ENCODE assay signal across 8 cellular contexts in the genomic region with DNA sequence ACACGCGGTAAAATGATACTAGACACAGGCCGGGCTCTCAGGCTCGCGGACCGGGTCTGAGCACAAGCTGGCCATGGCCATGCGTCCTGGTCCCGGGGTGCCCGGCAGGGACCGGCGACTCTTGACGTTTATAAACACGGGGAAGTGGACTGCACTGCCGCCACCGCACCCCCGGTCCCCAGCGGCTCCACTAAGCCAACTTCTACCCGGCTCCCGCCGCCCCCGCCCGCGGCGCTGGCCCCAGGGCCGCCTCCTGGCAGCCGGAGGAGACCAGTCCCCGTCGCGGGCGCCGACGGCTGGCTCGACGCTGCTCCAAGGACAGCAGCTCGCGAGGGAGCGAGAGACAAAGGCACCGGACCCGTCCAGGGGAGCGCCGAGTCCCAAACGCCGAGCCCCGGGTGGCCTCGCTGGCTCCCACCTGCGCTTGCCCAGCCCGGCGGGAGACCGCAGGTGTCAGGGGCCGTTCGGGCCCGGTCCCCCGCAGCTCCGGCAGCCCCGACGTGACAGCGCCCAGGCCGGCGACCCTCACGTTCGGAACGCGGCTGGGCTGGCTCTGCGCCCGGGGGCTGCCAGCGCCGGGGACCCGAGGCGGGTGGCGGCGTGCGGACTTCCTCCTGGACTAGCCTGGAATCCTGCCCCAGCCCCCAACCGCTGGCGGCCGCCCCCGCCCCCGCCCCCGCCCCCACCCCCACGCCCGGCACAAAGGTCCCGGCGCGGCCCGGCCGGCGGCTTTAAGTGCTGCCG. TPM values are rescaled to one million over a fixed set of nuclear protein-coding genes. Genes with fewer than 3 reads are reported as not detected.
DNase-seq lines count a peak whose midpoint lies in the region; ATAC-seq and TF ChIP-seq lines count a peak whose summit lies in the region.

No MANE protein-coding gene starts in this region.

- TF ChIP-seq CTCF in CD8-positive, alpha-beta T cell (IDR thresholded peaks at IDR 0.05) = no peak
- TF ChIP-seq CTCF in epithelial cell of proximal tubule (conservative IDR thresholded peaks at IDR 0.05; ENCODE audit: low read depth, low read length) = no peak
- no peak for TF ChIP-seq CTCF in thoracic aorta (IDR thresholded peaks at IDR 0.05)

- no peaks in the 10 kb centered on the region for H3K36me3 ChIP-seq in CD8-positive, alpha-beta T cell (ENCODE audit: insufficient read depth, low read length)
- H3K36me3 ChIP-seq in HUES64 (ENCODE audit: insufficient read depth, low read length) (peaks cover 4% of the 10 kb centered on the region; the same call in 1 of the 2 replicates), muscle layer of colon (ENCODE audit: insufficient read depth, low read length) (no peaks in the 10 kb centered on the region), thoracic aorta (no peaks in the 10 kb centered on the region)

- H3K9me3 Mint-ChIP-seq in CD8-positive, alpha-beta T cell = no peaks in the 10 kb centered on the region
- H3K9me3 Mint-ChIP-seq in activated CD8-positive, alpha-beta T cell treated with anti-CD3 and anti-CD28 coated beads, Interleukin-2, amount 10 ng/mL, durations not matched to agents 7 days and 5 days (ENCODE audit: insufficient read depth) = no peaks in the 10 kb centered on the region

- H3K4me1 Mint-ChIP-seq in CD8-positive, alpha-beta T cell (ENCODE audit: low read depth) = peaks cover 59% of the 10 kb centered on the region
- peaks cover 34% of the 10 kb centered on the region for H3K4me1 Mint-ChIP-seq in activated CD8-positive, alpha-beta T cell treated with anti-CD3 and anti-CD28 coated beads, Interleukin-2, amount 10 ng/mL, durations not matched to agents 7 days and 5 days (ENCODE audit: low read depth)

- intact Hi-C loops in CD8-positive, alpha-beta T cell (cut with DNase I, micrococcal nuclease) = loop anchor here (1.0 to 10.0 kb wide), 18 partner anchors 7 to 1925 kb away; partner anchors contain the start of genes CCDC7 (in 2 of the 2), ARHGAP12 (in 1 of the 2), EPC1 (in 1 of the 2) and KIF5B (in 1 of the 2)

- CTCF ChIA-PET in CD8-positive, alpha-beta T cell (lab: Charles Lee) = interaction anchor here (1.4 to 2.1 kb wide), 2 partner anchors 23 to 52 kb away, joined by 3 to 7 read pairs; no protein-coding TSS in a partner anchor
- CTCF ChIA-PET in activated CD8-positive, alpha-beta T cell treated with anti-CD3 and anti-CD28 coated beads, Interleukin-2, amount 10 ng/mL, durations not matched to agents 7 days and 5 days (lab: Charles Lee) = interaction anchor here (1.7 to 2.4 kb wide), 3 partner anchors 23 to 181 kb away, joined by 3 to 11 read pairs (median 9); no protein-coding TSS in a partner anchor

- H3K27ac Mint-ChIP-seq in CD8-positive, alpha-beta T cell = peak overlapping the region; percentile 69
- peak overlapping the region; percentile 65 for H3K27ac Mint-ChIP-seq in activated CD8-positive, alpha-beta T cell treated with anti-CD3 and anti-CD28 coated beads, Interleukin-2, amount 10 ng/mL, durations not matched to agents 7 days and 5 days

- DNase-seq in CD8-positive, alpha-beta T cell = peak in 4 of 7 experiments; percentile 29 to 62 (median 34)
- peak; percentile 34 for DNase-seq in activated CD8-positive, alpha-beta T cell treated with anti-CD3 and anti-CD28 coated beads, Interleukin-2, amount 10 ng/mL, durations not matched to agents 7 days and 5 days
- DNase-seq in epithelial cell of proximal tubule (ENCODE audit: low read depth) (no peak), thoracic aorta (ENCODE audit: low spot score) (no peak), DMS79 treated with DMSO at 0.1 percent for 48 hours (lab: John Stamatoyannopoulos, UW) (no peak)

- POLR2A ChIA-PET in CD8-positive, alpha-beta T cell (lab: Charles Lee) = interaction anchor here (1.3 kb wide), 1 partner anchor 24 kb away, joined by 10 read pairs; no protein-coding TSS in a partner anchor
- POLR2A ChIA-PET in activated CD8-positive, alpha-beta T cell treated with anti-CD3 and anti-CD28 coated beads, Interleukin-2, amount 10 ng/mL, durations not matched to agents 7 days and 5 days (lab: Charles Lee) = interaction anchor here (1.1 to 2.7 kb wide), 3 partner anchors 23 to 51 kb away, joined by 3 to 7 read pairs (median 5); no protein-coding TSS in a partner anchor

- H3K4me1 ChIP-seq in CD8-positive, alpha-beta T cell (ENCODE audit: insufficient read depth, low read length) = peaks cover 31% of the 10 kb centered on the region
- H3K4me1 ChIP-seq in HUES64 (ENCODE audit: insufficient read depth, low read length) = peaks cover 72% of the 10 kb centered on the region
- H3K4me1 ChIP-seq in muscle layer of colon (ENCODE audit: insufficient read depth, low read length) = peaks cover 41% of the 10 kb centered on the region
- peaks cover 36 to 69% of the 10 kb centered on the region in 2 donors for H3K4me1 ChIP-seq in thoracic aorta (ENCODE audit: control insufficient read depth in 1 of 2, low read depth in 2 of 2)

- no peaks in the 10 kb centered on the region for H3K27me3 Mint-ChIP-seq in CD8-positive, alpha-beta T cell (ENCODE audit: low read depth)
- H3K27me3 Mint-ChIP-seq in activated CD8-positive, alpha-beta T cell treated with anti-CD3 and anti-CD28 coated beads, Interleukin-2, amount 10 ng/mL, durations not matched to agents 7 days and 5 days (ENCODE audit: low read depth) = peaks cover 14% of the 10 kb centered on the region

- H3K36me3 Mint-ChIP-seq in CD8-positive, alpha-beta T cell = peaks cover 6% of the 10 kb centered on the region
- peaks cover 2% of the 10 kb centered on the region for H3K36me3 Mint-ChIP-seq in activated CD8-positive, alpha-beta T cell treated with anti-CD3 and anti-CD28 coated beads, Interleukin-2, amount 10 ng/mL, durations not matched to agents 7 days and 5 days (ENCODE audit: low read depth)

- H3K27me3 ChIP-seq in CD8-positive, alpha-beta T cell (ENCODE audit: insufficient read depth, low read length) = no peaks in the 10 kb centered on the region
- H3K27me3 ChIP-seq in HUES64 (ENCODE audit: insufficient read depth, low read length) (no peaks in the 10 kb centered on the region), muscle layer of colon (ENCODE audit: control insufficient read depth in 1 of 2, insufficient read depth in 2 of 2, low read length in 2 of 2) (no peaks in the 10 kb centered on the region), thoracic aorta (replicated peaks; ENCODE audit: insufficient read depth) (no peaks in the 10 kb centered on the region)

- H3K9ac ChIP-seq in HUES64 (ENCODE audit: low read depth, low read length) = peak overlapping the region; percentile 100
- peak overlapping the region; percentile 73 for H3K9ac ChIP-seq in muscle layer of colon (ENCODE audit: low read length)

- H3K27ac ChIP-seq in CD8-positive, alpha-beta T cell (ENCODE audit: low read depth, low read length) = peak overlapping the region; percentile 49
- H3K27ac ChIP-seq in HUES64 (ENCODE audit: low read depth, low read length) = peak overlapping the region; percentile 100
- H3K27ac ChIP-seq in muscle layer of colon (ENCODE audit: low read depth, low read length) = peak overlapping the region; percentile 96
- peak overlapping the region; percentile 98 to 100 for H3K27ac ChIP-seq in thoracic aorta

- no peaks in the 10 kb centered on the region for H3K9me3 ChIP-seq in CD8-positive, alpha-beta T cell (ENCODE audit: low read length)
- H3K9me3 ChIP-seq in HUES64 (ENCODE audit: insufficient read depth, low read depth, low read length) (no peaks in the 10 kb centered on the region), muscle layer of colon (ENCODE audit: low read length) (no peaks in the 10 kb centered on the region), thoracic aorta (no peaks in the 10 kb centered on the region)

- peak overlapping the region; percentile 65 for H3K4me3 ChIP-seq in CD8-positive, alpha-beta T cell (ENCODE audit: low read depth, low read length)
- H3K4me3 ChIP-seq in HUES64 (ENCODE audit: low read length) (peak overlapping the region; percentile 89), epithelial cell of proximal tubule (ENCODE audit: low read depth, low read length) (peak overlapping the region; percentile 93), muscle layer of colon (ENCODE audit: low read depth in 1 of 2, low read length in 2 of 2) (peak overlapping the region; percentile 82 to 86), thoracic aorta (peak overlapping the region; percentile 96)

- H3K4me3 Mint-ChIP-seq in CD8-positive, alpha-beta T cell = peak overlapping the region; percentile 83
- H3K4me3 Mint-ChIP-seq in activated CD8-positive, alpha-beta T cell treated with anti-CD3 and anti-CD28 coated beads, Interleukin-2, amount 10 ng/mL, durations not matched to agents 7 days and 5 days = peak overlapping the region; percentile 78

- peak; percentile 12 for ATAC-seq in CD8-positive, alpha-beta T cell
- peak; percentile 21 for ATAC-seq in GM21423 (IDR thresholded peaks at IDR 0.05; ENCODE audit: unreplicated experiment)
- peak; percentile 38 for ATAC-seq in activated CD8-positive, alpha-beta T cell treated with anti-CD3 and anti-CD28 coated beads, Interleukin-2, amount 10 ng/mL, durations not matched to agents 7 days and 5 days
- ATAC-seq in thoracic aorta (ENCODE audit: insufficient number of reproducible peaks, low FRiP score, low read depth) = no peak

- under 1% methylated on average over 76 of the region's 87 CpGs for WGBS in HUES64

RNA-seq across cellular contexts. Expression of gene ITGB1, which starts 0.5 kb away (rescaled TPM):
- 10 to 100 TPM; 34.2 to 34.5 TPM for total RNA-seq in CD8-positive, alpha-beta T cell
- 236 TPM for polyA plus RNA-seq in HUES64 (2013, experiment 1 of 2)
- polyA plus RNA-seq in HUES64 (2013, experiment 2 of 2) = 283 TPM
- total RNA-seq in activated CD8-positive, alpha-beta T cell treated with anti-CD3 and anti-CD28 coated beads, Interleukin-2, amount 10 ng/mL, durations not matched to agents 7 days and 5 days = 10 to 100 TPM; 35.0 to 40.2 TPM
- total RNA-seq in epithelial cell of proximal tubule (1,039 and 2,053 TPM in 2 replicates), thoracic aorta (1,000 to 10,000 TPM; 1,541 to 1,574 TPM)

Comparison
In these comparisons a context has a peak if more than half of its experiments do, and no peak if none do; other contexts are left out.
1. DNase-seq: peak in CD8-positive, alpha-beta T cell (4 of 7) and activated CD8-positive, alpha-beta T cell treated with anti-CD3 and anti-CD28 coated beads, Interleukin-2, amount 10 ng/mL, durations not matched to agents 7 days and 5 days (single experiment); none in epithelial cell of proximal tubule (single experiment), thoracic aorta (single experiment) and DMS79 treated with DMSO at 0.1 percent for 48 hours (single experiment).
2. H3K27ac ChIP-seq: peak in every context shown above with its lines; median percentile 100 in HUES64; 99 in thoracic aorta; 96 in muscle layer of colon; 49 in CD8-positive, alpha-beta T cell.
3. RNA of gene ITGB1, which starts 0.5 kb away (total RNA-seq): 1,039 to 2,053 TPM in epithelial cell of proximal tubule and 1,541 to 1,574 TPM in thoracic aorta; 35.0 to 40.2 TPM in activated CD8-positive, alpha-beta T cell treated with anti-CD3 and anti-CD28 coated beads, Interleukin-2, amount 10 ng/mL, durations not matched to agents 7 days and 5 days and 34.2 to 34.5 TPM in CD8-positive, alpha-beta T cell; every median in the first group is over 10 times any median in the second.
4. Peak in every context shown above with its lines, with median percentiles within 50 percentile points of each other: H3K4me3 ChIP-seq.